ENCODE assay signal across 1 cellular context in the genomic region with DNA sequence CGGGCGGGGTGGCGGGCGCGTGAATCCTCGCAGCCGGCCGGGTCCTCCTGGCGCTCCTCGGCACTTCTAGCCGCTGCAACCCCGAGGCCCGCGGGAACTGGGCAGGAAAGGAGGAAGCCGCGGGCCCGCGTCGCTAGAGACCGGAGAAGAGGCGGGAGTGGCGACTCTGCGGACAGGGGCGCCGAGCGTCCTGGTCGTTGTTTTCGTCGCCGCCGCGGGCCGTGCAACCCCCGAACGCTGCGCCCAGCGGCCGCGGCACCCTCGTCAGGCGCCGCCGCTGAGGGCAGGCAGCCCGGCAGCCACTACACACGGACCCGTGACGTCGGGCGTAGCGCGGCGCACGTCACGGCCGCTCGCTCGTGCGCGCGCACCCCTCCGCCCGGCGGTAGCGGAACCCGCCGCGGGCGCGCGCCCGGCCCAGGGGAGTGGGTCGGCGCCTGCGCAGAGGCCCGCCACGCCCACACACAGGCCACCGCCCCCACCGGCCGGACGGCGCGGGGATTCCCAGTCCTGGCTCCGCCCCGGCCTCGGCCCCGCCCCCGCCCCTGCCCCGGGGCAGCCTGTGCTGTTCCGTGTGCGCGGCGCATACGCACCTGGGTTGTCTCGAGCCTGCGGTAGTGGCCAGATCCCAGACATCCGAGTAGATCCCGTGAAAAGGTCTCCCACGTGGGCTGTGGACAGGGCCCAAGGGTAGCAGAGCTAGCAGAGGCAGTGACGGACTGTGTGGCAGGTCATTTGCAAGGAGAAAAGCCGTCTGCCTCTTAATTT.
TF ChIP-seq lines count a peak whose summit lies in the region.

A gene with protein sequence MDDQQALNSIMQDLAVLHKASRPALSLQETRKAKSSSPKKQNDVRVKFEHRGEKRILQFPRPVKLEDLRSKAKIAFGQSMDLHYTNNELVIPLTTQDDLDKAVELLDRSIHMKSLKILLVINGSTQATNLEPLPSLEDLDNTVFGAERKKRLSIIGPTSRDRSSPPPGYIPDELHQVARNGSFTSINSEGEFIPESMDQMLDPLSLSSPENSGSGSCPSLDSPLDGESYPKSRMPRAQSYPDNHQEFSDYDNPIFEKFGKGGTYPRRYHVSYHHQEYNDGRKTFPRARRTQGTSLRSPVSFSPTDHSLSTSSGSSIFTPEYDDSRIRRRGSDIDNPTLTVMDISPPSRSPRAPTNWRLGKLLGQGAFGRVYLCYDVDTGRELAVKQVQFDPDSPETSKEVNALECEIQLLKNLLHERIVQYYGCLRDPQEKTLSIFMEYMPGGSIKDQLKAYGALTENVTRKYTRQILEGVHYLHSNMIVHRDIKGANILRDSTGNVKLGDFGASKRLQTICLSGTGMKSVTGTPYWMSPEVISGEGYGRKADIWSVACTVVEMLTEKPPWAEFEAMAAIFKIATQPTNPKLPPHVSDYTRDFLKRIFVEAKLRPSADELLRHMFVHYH (minus strand): TSS at position 321 of the 768 bp plus-strand sequence. CDS start 44,846 bp downstream, outside the sequence.

TF ChIP-seq in GM12878, 131 proteins besides CTCF, POLR2A, EP300 and RAD21 (continued from another document):
- TF ChIP-seq, protein P1, sequence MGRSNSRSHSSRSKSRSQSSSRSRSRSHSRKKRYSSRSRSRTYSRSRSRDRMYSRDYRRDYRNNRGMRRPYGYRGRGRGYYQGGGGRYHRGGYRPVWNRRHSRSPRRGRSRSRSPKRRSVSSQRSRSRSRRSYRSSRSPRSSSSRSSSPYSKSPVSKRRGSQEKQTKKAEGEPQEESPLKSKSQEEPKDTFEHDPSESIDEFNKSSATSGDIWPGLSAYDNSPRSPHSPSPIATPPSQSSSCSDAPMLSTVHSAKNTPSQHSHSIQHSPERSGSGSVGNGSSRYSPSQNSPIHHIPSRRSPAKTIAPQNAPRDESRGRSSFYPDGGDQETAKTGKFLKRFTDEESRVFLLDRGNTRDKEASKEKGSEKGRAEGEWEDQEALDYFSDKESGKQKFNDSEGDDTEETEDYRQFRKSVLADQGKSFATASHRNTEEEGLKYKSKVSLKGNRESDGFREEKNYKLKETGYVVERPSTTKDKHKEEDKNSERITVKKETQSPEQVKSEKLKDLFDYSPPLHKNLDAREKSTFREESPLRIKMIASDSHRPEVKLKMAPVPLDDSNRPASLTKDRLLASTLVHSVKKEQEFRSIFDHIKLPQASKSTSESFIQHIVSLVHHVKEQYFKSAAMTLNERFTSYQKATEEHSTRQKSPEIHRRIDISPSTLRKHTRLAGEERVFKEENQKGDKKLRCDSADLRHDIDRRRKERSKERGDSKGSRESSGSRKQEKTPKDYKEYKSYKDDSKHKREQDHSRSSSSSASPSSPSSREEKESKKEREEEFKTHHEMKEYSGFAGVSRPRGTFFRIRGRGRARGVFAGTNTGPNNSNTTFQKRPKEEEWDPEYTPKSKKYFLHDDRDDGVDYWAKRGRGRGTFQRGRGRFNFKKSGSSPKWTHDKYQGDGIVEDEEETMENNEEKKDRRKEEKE (IDR thresholded peaks at IDR 0.05) = 0 out of 2 replicates have a peak, but pooled peaks have one; percentile 25
- TF ChIP-seq, protein P2, sequence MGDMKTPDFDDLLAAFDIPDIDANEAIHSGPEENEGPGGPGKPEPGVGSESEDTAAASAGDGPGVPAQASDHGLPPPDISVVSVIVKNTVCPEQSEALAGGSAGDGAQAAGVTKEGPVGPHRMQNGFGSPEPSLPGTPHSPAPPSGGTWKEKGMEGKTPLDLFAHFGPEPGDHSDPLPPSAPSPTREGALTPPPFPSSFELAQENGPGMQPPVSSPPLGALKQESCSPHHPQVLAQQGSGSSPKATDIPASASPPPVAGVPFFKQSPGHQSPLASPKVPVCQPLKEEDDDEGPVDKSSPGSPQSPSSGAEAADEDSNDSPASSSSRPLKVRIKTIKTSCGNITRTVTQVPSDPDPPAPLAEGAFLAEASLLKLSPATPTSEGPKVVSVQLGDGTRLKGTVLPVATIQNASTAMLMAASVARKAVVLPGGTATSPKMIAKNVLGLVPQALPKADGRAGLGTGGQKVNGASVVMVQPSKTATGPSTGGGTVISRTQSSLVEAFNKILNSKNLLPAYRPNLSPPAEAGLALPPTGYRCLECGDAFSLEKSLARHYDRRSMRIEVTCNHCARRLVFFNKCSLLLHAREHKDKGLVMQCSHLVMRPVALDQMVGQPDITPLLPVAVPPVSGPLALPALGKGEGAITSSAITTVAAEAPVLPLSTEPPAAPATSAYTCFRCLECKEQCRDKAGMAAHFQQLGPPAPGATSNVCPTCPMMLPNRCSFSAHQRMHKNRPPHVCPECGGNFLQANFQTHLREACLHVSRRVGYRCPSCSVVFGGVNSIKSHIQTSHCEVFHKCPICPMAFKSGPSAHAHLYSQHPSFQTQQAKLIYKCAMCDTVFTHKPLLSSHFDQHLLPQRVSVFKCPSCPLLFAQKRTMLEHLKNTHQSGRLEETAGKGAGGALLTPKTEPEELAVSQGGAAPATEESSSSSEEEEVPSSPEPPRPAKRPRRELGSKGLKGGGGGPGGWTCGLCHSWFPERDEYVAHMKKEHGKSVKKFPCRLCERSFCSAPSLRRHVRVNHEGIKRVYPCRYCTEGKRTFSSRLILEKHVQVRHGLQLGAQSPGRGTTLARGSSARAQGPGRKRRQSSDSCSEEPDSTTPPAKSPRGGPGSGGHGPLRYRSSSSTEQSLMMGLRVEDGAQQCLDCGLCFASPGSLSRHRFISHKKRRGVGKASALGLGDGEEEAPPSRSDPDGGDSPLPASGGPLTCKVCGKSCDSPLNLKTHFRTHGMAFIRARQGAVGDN (IDR thresholded peaks at IDR 0.05) = no peak; the same call in 1 of the 2 replicates
- peak; percentile 30 for TF ChIP-seq HDAC6 (IDR thresholded peaks at IDR 0.05; ENCODE audit: unreplicated experiment)
- no peak for TF ChIP-seq EED (IDR thresholded peaks at IDR 0.05; ENCODE audit: low read depth)
- 0 out of 2 replicates have a peak, but pooled peaks have one; percentile 1 for TF ChIP-seq SPI1 (IDR thresholded peaks at IDR 0.05; ENCODE audit: borderline replicate concordance, insufficient read depth, low read depth, low read length)
- TF ChIP-seq JUNB (IDR thresholded peaks at IDR 0.05) = no peak
- 0 out of 2 replicates have a peak, but pooled peaks have one; percentile 8 for TF ChIP-seq MXI1 (IDR thresholded peaks at IDR 0.05; ENCODE audit: low read depth, low read length)
- TF ChIP-seq, protein P3, sequence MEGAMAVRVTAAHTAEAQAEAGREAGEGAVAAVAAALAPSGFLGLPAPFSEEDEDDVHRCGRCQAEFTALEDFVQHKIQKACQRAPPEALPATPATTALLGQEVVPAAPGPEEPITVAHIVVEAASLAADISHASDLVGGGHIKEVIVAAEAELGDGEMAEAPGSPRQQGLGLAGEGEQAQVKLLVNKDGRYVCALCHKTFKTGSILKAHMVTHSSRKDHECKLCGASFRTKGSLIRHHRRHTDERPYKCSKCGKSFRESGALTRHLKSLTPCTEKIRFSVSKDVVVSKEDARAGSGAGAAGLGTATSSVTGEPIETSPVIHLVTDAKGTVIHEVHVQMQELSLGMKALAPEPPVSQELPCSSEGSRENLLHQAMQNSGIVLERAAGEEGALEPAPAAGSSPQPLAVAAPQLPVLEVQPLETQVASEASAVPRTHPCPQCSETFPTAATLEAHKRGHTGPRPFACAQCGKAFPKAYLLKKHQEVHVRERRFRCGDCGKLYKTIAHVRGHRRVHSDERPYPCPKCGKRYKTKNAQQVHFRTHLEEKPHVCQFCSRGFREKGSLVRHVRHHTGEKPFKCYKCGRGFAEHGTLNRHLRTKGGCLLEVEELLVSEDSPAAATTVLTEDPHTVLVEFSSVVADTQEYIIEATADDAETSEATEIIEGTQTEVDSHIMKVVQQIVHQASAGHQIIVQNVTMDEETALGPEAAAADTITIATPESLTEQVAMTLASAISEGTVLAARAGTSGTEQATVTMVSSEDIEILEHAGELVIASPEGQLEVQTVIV (IDR thresholded peaks at IDR 0.05; ENCODE audit: borderline replicate concordance, partially characterized antibody) = no peak
- peak; percentile 93 for TF ChIP-seq GATAD2B (conservative IDR thresholded peaks at IDR 0.05; ENCODE audit: low read depth)
- 0 out of 2 replicates have a peak, but pooled peaks have one; percentile 52 for TF ChIP-seq TCF12 (IDR thresholded peaks at IDR 0.05; ENCODE audit: low read depth, low read length)
- TF ChIP-seq TBL1XR1 (IDR thresholded peaks at IDR 0.05; ENCODE audit: low read depth, low read length) = no peak
- TF ChIP-seq, protein P4, sequence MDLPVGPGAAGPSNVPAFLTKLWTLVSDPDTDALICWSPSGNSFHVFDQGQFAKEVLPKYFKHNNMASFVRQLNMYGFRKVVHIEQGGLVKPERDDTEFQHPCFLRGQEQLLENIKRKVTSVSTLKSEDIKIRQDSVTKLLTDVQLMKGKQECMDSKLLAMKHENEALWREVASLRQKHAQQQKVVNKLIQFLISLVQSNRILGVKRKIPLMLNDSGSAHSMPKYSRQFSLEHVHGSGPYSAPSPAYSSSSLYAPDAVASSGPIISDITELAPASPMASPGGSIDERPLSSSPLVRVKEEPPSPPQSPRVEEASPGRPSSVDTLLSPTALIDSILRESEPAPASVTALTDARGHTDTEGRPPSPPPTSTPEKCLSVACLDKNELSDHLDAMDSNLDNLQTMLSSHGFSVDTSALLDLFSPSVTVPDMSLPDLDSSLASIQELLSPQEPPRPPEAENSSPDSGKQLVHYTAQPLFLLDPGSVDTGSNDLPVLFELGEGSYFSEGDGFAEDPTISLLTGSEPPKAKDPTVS (IDR thresholded peaks at IDR 0.05; ENCODE audit: low read depth, low read length) = no peak
- TF ChIP-seq FOXM1 (IDR thresholded peaks at IDR 0.05; ENCODE audit: low read depth, low read length) = no peak
- TF ChIP-seq EGR1 (IDR thresholded peaks at IDR 0.05; ENCODE audit: borderline replicate concordance in 1 of 2, low read depth in 2 of 2, low read length in 2 of 2) = peak; percentile 12 to 97
- peak in 1 of 2 experiments; percentile 20; a peak in 1 of 4 replicates for TF ChIP-seq SRF (IDR thresholded peaks at IDR 0.05; ENCODE audit: low read depth in 2 of 2, low read length in 2 of 2)
- TF ChIP-seq, protein P5, sequence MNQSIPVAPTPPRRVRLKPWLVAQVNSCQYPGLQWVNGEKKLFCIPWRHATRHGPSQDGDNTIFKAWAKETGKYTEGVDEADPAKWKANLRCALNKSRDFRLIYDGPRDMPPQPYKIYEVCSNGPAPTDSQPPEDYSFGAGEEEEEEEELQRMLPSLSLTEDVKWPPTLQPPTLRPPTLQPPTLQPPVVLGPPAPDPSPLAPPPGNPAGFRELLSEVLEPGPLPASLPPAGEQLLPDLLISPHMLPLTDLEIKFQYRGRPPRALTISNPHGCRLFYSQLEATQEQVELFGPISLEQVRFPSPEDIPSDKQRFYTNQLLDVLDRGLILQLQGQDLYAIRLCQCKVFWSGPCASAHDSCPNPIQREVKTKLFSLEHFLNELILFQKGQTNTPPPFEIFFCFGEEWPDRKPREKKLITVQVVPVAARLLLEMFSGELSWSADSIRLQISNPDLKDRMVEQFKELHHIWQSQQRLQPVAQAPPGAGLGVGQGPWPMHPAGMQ (IDR thresholded peaks at IDR 0.05; ENCODE audit: borderline replicate concordance) = no peak
- no peak for TF ChIP-seq CEBPB (IDR thresholded peaks at IDR 0.05; ENCODE audit: borderline replicate concordance in 1 of 2, low read depth in 2 of 2, low read length in 2 of 2)
- TF ChIP-seq ZNF274 (IDR thresholded peaks at IDR 0.05; ENCODE audit: insufficient read depth, insufficient read length) = no peak
- TF ChIP-seq LARP7 (IDR thresholded peaks at IDR 0.05) = peak; percentile 97
- TF ChIP-seq CBFB (IDR thresholded peaks at IDR 0.05; ENCODE audit: low read depth) = peak; percentile 50; the same call in 1 of the 2 replicates
- no peak for TF ChIP-seq HDAC2 (IDR thresholded peaks at IDR 0.05)
